ENCODE assay signal across 8 cellular contexts in genomic region chr20:56628873-56629463, GRCh38. TPM values are rescaled to one million over a fixed set of nuclear protein-coding genes. Genes with fewer than 3 reads are reported as not detected.
A peak's percentile ranks its signal among the peaks of the same experiment; 100 is the strongest.
DNase-seq lines count a peak whose midpoint lies in the region; ATAC-seq and TF ChIP-seq lines count a peak whose summit lies in the region.

TFAP2C (plus strand) TSS chr20:56629306; CDS start chr20:56629545, 239 bp downstream.

- no peak for TF ChIP-seq CTCF in activated CD8-positive, alpha-beta T cell treated with anti-CD3 and anti-CD28 coated beads for 36 hours (IDR thresholded peaks at IDR 0.05)
- TF ChIP-seq CTCF in fibroblast of villous mesenchyme (IDR thresholded peaks at IDR 0.05; ENCODE audit: insufficient read depth, low read depth, low read length) (no peak), ovary (IDR thresholded peaks at IDR 0.05) (no peak)

- H3K4me3 Mint-ChIP-seq in activated CD8-positive, alpha-beta T cell treated with anti-CD3 and anti-CD28 coated beads for 36 hours: peak within 1 kb of the TSS; percentile 28

- peak within 1 kb of the TSS; percentile 87 for H3K4me3 ChIP-seq in HUES64 (ENCODE audit: low read length)
- peak within 1 kb of the TSS; percentile 72 for H3K4me3 ChIP-seq in fibroblast of villous mesenchyme (ENCODE audit: low read depth, low read length)
- peak within 1 kb of the TSS; percentile 30 for H3K4me3 ChIP-seq in ovary

- peak; percentile 93 for DNase-seq in DMS 273 (lab: John Stamatoyannopoulos, UW; ENCODE audit: unreplicated experiment)
- DNase-seq in activated CD8-positive, alpha-beta T cell treated with anti-CD3 and anti-CD28 coated beads for 36 hours: peak; percentile 46
- peak; percentile 72 for DNase-seq in fibroblast of villous mesenchyme (ENCODE audit: low read depth)
- peak; percentile 9 to 46 (median 23) for DNase-seq in ovary
- DNase-seq in NCI-H2107 (lab: John Stamatoyannopoulos, UW): no peak
- DNase-seq in NCI-H128 (lab: John Stamatoyannopoulos, UW; ENCODE audit: unreplicated experiment): no peak

- H3K27me3 ChIP-seq in HUES64 (ENCODE audit: insufficient read depth, low read length): peaks cover 84% of the 10 kb centered on the region
- H3K27me3 ChIP-seq in ovary: no peaks in the 10 kb centered on the region

- no peaks in the 10 kb centered on the region for H3K36me3 Mint-ChIP-seq in activated CD8-positive, alpha-beta T cell treated with anti-CD3 and anti-CD28 coated beads for 36 hours (ENCODE audit: low read depth)

- CTCF ChIA-PET in activated CD8-positive, alpha-beta T cell treated with anti-CD3 and anti-CD28 coated beads for 36 hours (lab: Charles Lee): no interaction called here

- H3K4me1 ChIP-seq in HUES64 (ENCODE audit: insufficient read depth, low read length) (peaks cover 46% of the 10 kb centered on the region), ovary (ENCODE audit: insufficient read depth) (peaks cover 7% of the 10 kb centered on the region)

- no peak within 1 kb of the TSS for H3K27ac Mint-ChIP-seq in activated CD8-positive, alpha-beta T cell treated with anti-CD3 and anti-CD28 coated beads for 36 hours

- no peak for TF ChIP-seq EP300 in ovary (IDR thresholded peaks at IDR 0.05)

- H3K36me3 ChIP-seq in HUES64 (ENCODE audit: insufficient read depth, low read length): peaks cover 16% of the 10 kb centered on the region
- no peaks in the 10 kb centered on the region for H3K36me3 ChIP-seq in ovary

- POLR2A ChIA-PET in activated CD8-positive, alpha-beta T cell treated with anti-CD3 and anti-CD28 coated beads for 36 hours (lab: Charles Lee): no interaction called here

- H3K9ac ChIP-seq in HUES64 (ENCODE audit: low read depth, low read length): peak within 1 kb of the TSS; percentile 61

- H3K27me3 Mint-ChIP-seq in activated CD8-positive, alpha-beta T cell treated with anti-CD3 and anti-CD28 coated beads for 36 hours: peaks cover 76% of the 10 kb centered on the region

- peaks cover 12% of the 10 kb centered on the region for H3K4me1 Mint-ChIP-seq in activated CD8-positive, alpha-beta T cell treated with anti-CD3 and anti-CD28 coated beads for 36 hours (ENCODE audit: low read depth)

- no peaks in the 10 kb centered on the region for H3K9me3 ChIP-seq in HUES64 (ENCODE audit: insufficient read depth, low read depth, low read length)
- no peaks in the 10 kb centered on the region for H3K9me3 ChIP-seq in ovary

- H3K9me3 Mint-ChIP-seq in activated CD8-positive, alpha-beta T cell treated with anti-CD3 and anti-CD28 coated beads for 36 hours: no peaks in the 10 kb centered on the region

- H3K27ac ChIP-seq in HUES64 (ENCODE audit: low read depth, low read length): no peak within 1 kb of the TSS; the same call in 1 of the 2 replicates
- H3K27ac ChIP-seq in ovary: no peak within 1 kb of the TSS

- peak; percentile 84 for ATAC-seq in activated CD8-positive, alpha-beta T cell treated with anti-CD3 and anti-CD28 coated beads for 36 hours
- no peak for ATAC-seq in HG02840 (IDR thresholded peaks at IDR 0.05; ENCODE audit: low FRiP score, unreplicated experiment)

- intact Hi-C loops in activated CD8-positive, alpha-beta T cell treated with anti-CD3 and anti-CD28 coated beads for 36 hours (cut with micrococcal nuclease): no loop called here
- intact Hi-C loops in ovary (cut with DNase I): no loop called here

- under 1% methylated on average over 62 of the region's 62 CpGs for WGBS in HUES64
- 0 to 2% (median 1%) methylated on average over 50 to 62 of the region's 62 CpGs for WGBS in ovary, 3 donors

- no peak for TF ChIP-seq POLR2A in ovary (IDR thresholded peaks at IDR 0.05)

RNA-seq across cellular contexts. Expression of gene TFAP2C, which starts in this region (rescaled TPM):
- polyA plus RNA-seq in HUES64 (2013, experiment 1 of 2): 5.8 TPM
- 5.5 TPM for polyA plus RNA-seq in HUES64 (2013, experiment 2 of 2)
- total RNA-seq in activated CD8-positive, alpha-beta T cell treated with anti-CD3 and anti-CD28 coated beads for 36 hours: not detected
- total RNA-seq in fibroblast of villous mesenchyme: 13.5 and 18.1 TPM in 2 replicates
- total RNA-seq in ovary: 1 to 10 TPM in 4 of 7 donors, under 1 TPM in 3; 0.23 to 7.7 (median 1.1) TPM
- polyA plus RNA-seq in ovary: under 1 TPM; 0.18 TPM

Comparison
In these comparisons a context has a peak if more than half of its experiments do, and no peak if none do; other contexts are left out.
1. Peak in DNase-seq and ATAC-seq in activated CD8-positive, alpha-beta T cell treated with anti-CD3 and anti-CD28 coated beads for 36 hours; RNA of the gene not detected or under 1 TPM.
2. DNase-seq: peak in DMS 273 (single experiment), fibroblast of villous mesenchyme (single experiment) and ovary (5 of 5); none in NCI-H2107 (single experiment) and NCI-H128 (single experiment).
3. H3K4me3 ChIP-seq: peak in every context shown above with its lines; median percentile 87 in HUES64; 72 in fibroblast of villous mesenchyme; 30 in ovary.